40 cellular contexts compared by ENCODE assay signal in genomic region chrX:7876957-7877356, GRCh38. TPM values are rescaled to one million over a fixed set of nuclear protein-coding genes. Genes with fewer than 3 reads are reported as not detected.
"Had no signal": no experiment of that assay in that cellular context is flagged by ENCODE, and none has a peak within 500 bp of the region (broad histone marks: within the 10 kb centered on the region; RNA-seq: fewer than 3 reads in every experiment).

No MANE protein-coding gene starts in this region.

- H3K9me3 ChIP-seq: adrenal gland, ascending aorta, body of pancreas, breast epithelium had no signal

- H3K27me3 ChIP-seq: adrenal gland, ascending aorta, body of pancreas, brain microvascular endothelial cell, cardiac muscle cell had no signal

- FAIRE-seq: astrocyte, bronchial epithelial cell had no signal

- H3K36me3 ChIP-seq: adrenal gland, ascending aorta, brain microvascular endothelial cell, breast epithelium, cardiac muscle cell had no signal

- H3K4me3 ChIP-seq: adrenal gland, ascending aorta, body of pancreas, breast epithelium, cardiac muscle cell had no signal

- H3K27ac ChIP-seq: adrenal gland, ascending aorta, body of pancreas, brain microvascular endothelial cell, breast epithelium, cardiac muscle cell had no signal

- DNase-seq: activated effector memory CD4-positive, alpha-beta T cell treated with anti-CD3 and anti-CD28 coated beads, Interleukin-2, amount 50 U/mL, for 16 hours; activated effector memory CD4-positive, alpha-beta T cell treated with Interleukin-2 at 50 U/mL for 16 hours; activated gamma-delta T cell; activated gamma-delta T cell treated with Interleukin-2 at 50 U/mL for 16 hours; activated naive CD4-positive, alpha-beta T cell; activated naive CD4-positive, alpha-beta T cell treated with anti-CD3 and anti-CD28 coated beads for 36 hours; activated naive CD4-positive, alpha-beta T cell treated with anti-CD3 and anti-CD28 coated beads, Interleukin-2, amount 10 ng/mL, durations not matched to agents 7 days and 5 days; activated naive CD4-positive, alpha-beta T cell treated with anti-CD3 and anti-CD28 coated beads, Interleukin-2, amount 50 U/mL, for 16 hours; activated naive CD4-positive, alpha-beta T cell treated with Interleukin-2 at 50 U/mL for 16 hours; activated naive CD8-positive, alpha-beta T cell treated with anti-CD3 and anti-CD28 coated beads for 36 hours; activated naive CD8-positive, alpha-beta T cell treated with anti-CD3 and anti-CD28 coated beads, Interleukin-2, amount 10 ng/mL, durations not matched to agents 7 days and 5 days; activated naive CD8-positive, alpha-beta T cell treated with anti-CD3 and anti-CD28 coated beads, Interleukin-2, amount 50 U/mL, for 24 hours; activated T-cell treated with anti-CD3 and anti-CD28 coated beads, Interleukin-2, amount 50 U/mL, for 1 hour; activated T-cell treated with anti-CD3 and anti-CD28 coated beads, Interleukin-2, amount 50 U/mL, for 24 hours; activated T-cell treated with anti-CD3 and anti-CD28 coated beads, Interleukin-2, amount 50 U/mL, for 4 hours; activated T-cell treated with anti-CD3 and anti-CD28 coated beads, Interleukin-2, amount 50 U/mL, for 48 hours; activated T-cell treated with anti-CD3 and anti-CD28 coated beads, Interleukin-2, amount 50 U/mL, for 72 hours; adrenal gland; amniotic stem cell; amygdala; anterior cingulate cortex; aorta; body of pancreas; brain microvascular endothelial cell; caudate nucleus; central memory CD4-positive, alpha-beta T cell; cerebellar nuclear complex had no signal

- ATAC-seq: activated naive CD4-positive, alpha-beta T cell treated with anti-CD3 and anti-CD28 coated beads, Interleukin-2, amount 50 U/mL, for 72 hours; activated naive CD8-positive, alpha-beta T cell treated with anti-CD3 and anti-CD28 coated beads, Interleukin-2, amount 50 U/mL, for 24 hours; activated T-cell treated with anti-CD3 and anti-CD28 coated beads, Interleukin-2, amount 50 U/mL, for 4 hours; activated T-cell treated with anti-CD3 and anti-CD28 coated beads, Interleukin-2, amount 50 U/mL, for 72 hours; activated T-helper 17 cell treated with anti-CD3 and anti-CD28 coated beads, Interleukin-2, amount 50 U/mL, for 72 hours; body of pancreas had no signal

- H3K4me1 ChIP-seq: adrenal gland, ascending aorta, body of pancreas, breast epithelium had no signal

RNA-seq across cellular contexts. Expression of gene VCX, which starts 34.0 kb away (rescaled TPM):
- total RNA-seq: activated naive CD4-positive, alpha-beta T cell treated with anti-CD3 and anti-CD28 coated beads for 36 hours; activated naive CD4-positive, alpha-beta T cell treated with anti-CD3 and anti-CD28 coated beads, Interleukin-2, amount 50 U/mL, for 72 hours; activated naive CD8-positive, alpha-beta T cell treated with anti-CD3 and anti-CD28 coated beads for 36 hours; activated naive CD8-positive, alpha-beta T cell treated with anti-CD3 and anti-CD28 coated beads, Interleukin-2, amount 10 ng/mL, durations not matched to agents 7 days and 5 days; activated T-cell treated with anti-CD3 and anti-CD28 coated beads, Interleukin-2, amount 50 U/mL, for 4 hours; activated T-cell treated with anti-CD3 and anti-CD28 coated beads, Interleukin-2, amount 50 U/mL, for 72 hours; activated T-helper 1 cell treated with anti-CD3 and anti-CD28 coated beads, Interleukin-12 subunit alpha, Interleukin-12 subunit beta, Interleukin-2, Interleukin-4 antibody, amounts not matched to agents 30 ng/mL and 10 ng/mL and 1 ng/mL, durations not matched to agents 14 hours and 24 hours and 36 hours; activated T-helper 17 cell treated with anti-CD3 and anti-CD28 coated beads, Interleukin-2, amount 50 U/mL, for 72 hours; activated T-helper 2 cell treated with anti-CD3 and anti-CD28 coated beads, Interferon-gamma antibody, Interleukin-2, Interleukin-4, amounts not matched to agents 10 μg/mL and 5 μg/mL and 100 μg/mL, durations not matched to agents 14 hours and 24 hours and 36 hours; adrenal gland; aorta; ascending aorta; astrocyte; body of pancreas; breast epithelium; bronchial epithelial cell; cardiac muscle cell; cardiac septum; cerebellum; chondrocyte had no signal
- polyA plus RNA-seq: adipose tissue, aorta, cardiac muscle cell had no signal
